In the genomic region with DNA sequence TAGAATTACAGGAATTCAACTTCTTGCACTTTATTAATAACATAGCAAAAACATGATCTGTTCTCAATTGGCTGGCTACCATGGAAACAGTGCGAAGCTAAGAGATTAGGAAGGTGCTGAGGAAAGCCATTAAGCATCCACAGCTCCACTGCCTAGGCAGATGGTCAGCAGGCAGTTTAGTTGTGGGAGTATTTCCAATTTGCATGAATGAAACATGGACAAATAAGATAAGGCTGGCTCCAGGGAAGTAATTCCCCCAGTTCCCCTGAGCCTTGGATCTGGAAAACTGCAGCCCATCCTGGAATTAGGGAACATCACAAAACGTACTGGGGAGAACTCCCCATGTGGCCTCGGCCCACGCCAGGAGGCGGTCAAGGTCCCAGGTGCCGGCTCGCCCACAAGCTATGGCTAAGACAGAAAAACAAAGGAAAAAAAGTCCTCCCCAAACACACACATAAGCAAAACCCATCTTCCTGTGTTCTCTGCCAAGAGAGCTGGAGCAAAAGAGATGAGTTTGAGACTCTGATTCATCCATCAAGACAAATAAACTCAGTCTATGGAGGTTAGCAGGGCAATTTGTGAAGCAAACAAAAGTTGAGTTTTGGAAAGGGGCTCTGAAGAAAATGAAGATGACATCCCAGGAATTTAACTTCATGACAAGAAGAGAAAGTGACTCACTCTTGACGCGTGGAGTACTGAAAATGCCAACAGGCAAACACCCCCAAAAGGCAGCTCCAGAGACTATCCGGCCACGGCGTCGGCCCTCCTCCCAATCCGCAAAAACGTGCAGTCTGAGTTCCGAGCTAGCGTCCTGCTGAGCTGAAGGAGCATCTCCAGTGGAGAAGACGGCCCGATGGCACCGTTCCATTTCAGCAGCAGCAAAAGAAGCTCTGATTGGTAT, we compare ENCODE assay signal across 11 cellular contexts. TPM values are rescaled to one million over a fixed set of nuclear protein-coding genes. Genes with fewer than 3 reads are reported as not detected.
A peak's percentile ranks its signal among the peaks of the same experiment; 100 is the strongest.
DNase-seq lines count a peak whose midpoint lies in the region; ATAC-seq and TF ChIP-seq lines count a peak whose summit lies in the region.
"Had no signal": no experiment of that assay in that cellular context is flagged by ENCODE, and none has a peak within 500 bp of the region (broad histone marks: within the 10 kb centered on the region; RNA-seq: fewer than 3 reads in every experiment).

No MANE protein-coding gene starts in this region.

- H3K9me3 ChIP-seq in lower lobe of right lung, result no peaks in the 10 kb centered on the region
- no peaks in the 10 kb centered on the region for H3K9me3 ChIP-seq in tibial artery
- H3K9me3 ChIP-seq in WERI-Rb-1 (ENCODE audit: severe bottlenecking), result no peaks in the 10 kb centered on the region

- ATAC-seq in lower lobe of right lung, result peak; percentile 30 to 53
- no peak for ATAC-seq in HG03135 (IDR thresholded peaks at IDR 0.05; ENCODE audit: unreplicated experiment)
- ATAC-seq in HG02610 (IDR thresholded peaks at IDR 0.05; ENCODE audit: unreplicated experiment), result no peak
- ATAC-seq: GM12878 had no signal

- H3K36me3 ChIP-seq in lower lobe of right lung (no peaks in the 10 kb centered on the region), tibial artery (peaks cover 0 to 5% (median 0%) of the 10 kb centered on the region in 3 donors), WERI-Rb-1 (no peaks in the 10 kb centered on the region)

- no peaks in the 10 kb centered on the region for H3K27me3 ChIP-seq in lower lobe of right lung (ENCODE audit: low read depth)
- no peaks in the 10 kb centered on the region for H3K27me3 ChIP-seq in tibial artery
- H3K27me3 ChIP-seq in WERI-Rb-1 (ENCODE audit: insufficient read depth, low read depth, severe bottlenecking), result no peaks in the 10 kb centered on the region

- H3K36me3 Mint-ChIP-seq in activated T-helper 2 cell treated with anti-CD3 and anti-CD28 coated beads, Interferon-gamma antibody, Interleukin-2, Interleukin-4, amounts not matched to agents 10 μg/mL and 5 μg/mL and 100 μg/mL, durations not matched to agents 14 hours and 24 hours and 36 hours (ENCODE audit: low read depth), result no peaks in the 10 kb centered on the region
- H3K36me3 Mint-ChIP-seq: memory B cell had no signal

- peak overlapping the region; percentile 48 for H3K27ac ChIP-seq in lower lobe of right lung
- peak overlapping the region; percentile 76 to 87 for H3K27ac ChIP-seq in tibial artery
- no peak overlapping the region for H3K27ac ChIP-seq in WERI-Rb-1

- intact Hi-C loops in lower lobe of right lung (cut with DNase I) (no loop called here), tibial artery (cut with DNase I; ENCODE audit: low total_unique reads) (no loop called here)
- intact Hi-C loops in activated T-helper 2 cell treated with anti-CD3 and anti-CD28 coated beads, Interferon-gamma antibody, Interleukin-2, Interleukin-4, amounts not matched to agents 10 μg/mL and 5 μg/mL and 100 μg/mL, durations not matched to agents 14 hours and 24 hours and 36 hours (cut with micrococcal nuclease), result no loop called here

- DNase-seq in HS-27A (ENCODE audit: low read depth) (peak; percentile 88), choroid plexus epithelial cell (ENCODE audit: low read depth) (peak; percentile 97), lower lobe of right lung (no peak), tibial artery (peak; percentile 71 to 83), WERI-Rb-1 (no peak)
- no peak for DNase-seq in activated T-helper 2 cell treated with anti-CD3 and anti-CD28 coated beads, Interferon-gamma antibody, Interleukin-2, Interleukin-4, amounts not matched to agents 10 μg/mL and 5 μg/mL and 100 μg/mL, durations not matched to agents 14 hours and 24 hours and 36 hours (ENCODE audit: low spot score)
- DNase-seq: NCI-H187 had no signal

- H3K4me1 ChIP-seq in lower lobe of right lung (peaks cover 48% of the 10 kb centered on the region), tibial artery (peaks cover 0 to 99% (median 71%) of the 10 kb centered on the region in 4 donors)

- H3K27ac Mint-ChIP-seq in activated T-helper 2 cell treated with anti-CD3 and anti-CD28 coated beads, Interferon-gamma antibody, Interleukin-2, Interleukin-4, amounts not matched to agents 10 μg/mL and 5 μg/mL and 100 μg/mL, durations not matched to agents 14 hours and 24 hours and 36 hours, result no peak overlapping the region
- H3K27ac Mint-ChIP-seq: memory B cell had no signal

- peak overlapping the region; percentile 6 for H3K4me3 ChIP-seq in choroid plexus epithelial cell (ENCODE audit: low read depth, low read length)
- H3K4me3 ChIP-seq in lower lobe of right lung, result no peak overlapping the region
- H3K4me3 ChIP-seq in tibial artery, result peak overlapping the region in 1 of 2 donors; percentile 3
- no peak overlapping the region for H3K4me3 ChIP-seq in WERI-Rb-1 (ENCODE audit: low read depth, low read length)
- H3K4me3 ChIP-seq: GM12878 had no signal

- peaks cover 8% of the 10 kb centered on the region for H3K27me3 Mint-ChIP-seq in activated T-helper 2 cell treated with anti-CD3 and anti-CD28 coated beads, Interferon-gamma antibody, Interleukin-2, Interleukin-4, amounts not matched to agents 10 μg/mL and 5 μg/mL and 100 μg/mL, durations not matched to agents 14 hours and 24 hours and 36 hours (ENCODE audit: low read depth)

- H3K4me1 Mint-ChIP-seq in activated T-helper 2 cell treated with anti-CD3 and anti-CD28 coated beads, Interferon-gamma antibody, Interleukin-2, Interleukin-4, amounts not matched to agents 10 μg/mL and 5 μg/mL and 100 μg/mL, durations not matched to agents 14 hours and 24 hours and 36 hours (ENCODE audit: low read depth), result no peaks in the 10 kb centered on the region
- H3K4me1 Mint-ChIP-seq: memory B cell had no signal

- no peaks in the 10 kb centered on the region for H3K9me3 Mint-ChIP-seq in activated T-helper 2 cell treated with anti-CD3 and anti-CD28 coated beads, Interferon-gamma antibody, Interleukin-2, Interleukin-4, amounts not matched to agents 10 μg/mL and 5 μg/mL and 100 μg/mL, durations not matched to agents 14 hours and 24 hours and 36 hours
- H3K9me3 Mint-ChIP-seq: memory B cell had no signal

- no peak overlapping the region for H3K4me3 Mint-ChIP-seq in activated T-helper 2 cell treated with anti-CD3 and anti-CD28 coated beads, Interferon-gamma antibody, Interleukin-2, Interleukin-4, amounts not matched to agents 10 μg/mL and 5 μg/mL and 100 μg/mL, durations not matched to agents 14 hours and 24 hours and 36 hours (ENCODE audit: low read depth)
- H3K4me3 Mint-ChIP-seq: memory B cell had no signal

- no peak for TF ChIP-seq CTCF in choroid plexus epithelial cell (conservative IDR thresholded peaks at IDR 0.05; ENCODE audit: low read depth, low read length)
- no peak for TF ChIP-seq CTCF in lower lobe of right lung (IDR thresholded peaks at IDR 0.05)
- TF ChIP-seq CTCF in tibial artery (IDR thresholded peaks at IDR 0.05), result no peak
- no peak for TF ChIP-seq CTCF in WERI-Rb-1 (IDR thresholded peaks at IDR 0.05; ENCODE audit: low read depth, low read length)

RNA-seq across cellular contexts. Expression of a gene that starts 45.1 kb away (rescaled TPM):
- total RNA-seq in lower lobe of right lung, result 322 TPM
- not detected in 2 replicates for total RNA-seq in activated T-helper 2 cell treated with anti-CD3 and anti-CD28 coated beads, Interferon-gamma antibody, Interleukin-2, Interleukin-4, amounts not matched to agents 10 μg/mL and 5 μg/mL and 100 μg/mL, durations not matched to agents 14 hours and 24 hours and 36 hours

Comparison
In these comparisons a context has a peak if more than half of its experiments do, and no peak if none do; other contexts are left out.
1. DNase-seq: peak in HS-27A (single experiment), choroid plexus epithelial cell (single experiment) and tibial artery (2 of 2); none in lower lobe of right lung (single experiment), activated T-helper 2 cell treated with anti-CD3 and anti-CD28 coated beads, Interferon-gamma antibody, Interleukin-2, Interleukin-4, amounts not matched to agents 10 μg/mL and 5 μg/mL and 100 μg/mL, durations not matched to agents 14 hours and 24 hours and 36 hours (single experiment) and WERI-Rb-1 (single experiment).
2. ATAC-seq: peak in lower lobe of right lung (2 of 2); none in HG03135 (single experiment) and HG02610 (single experiment).
3. RNA of a gene that starts 45.1 kb away (total RNA-seq): 322 TPM in lower lobe of right lung (single experiment); not detected in activated T-helper 2 cell treated with anti-CD3 and anti-CD28 coated beads, Interferon-gamma antibody, Interleukin-2, Interleukin-4, amounts not matched to agents 10 μg/mL and 5 μg/mL and 100 μg/mL, durations not matched to agents 14 hours and 24 hours and 36 hours; every median in the first group is over 100 times any median in the second.